ENCODE assay signal across 8 cellular contexts in genomic region chr12:108803428-108804105, GRCh38. TPM values are rescaled to one million over a fixed set of nuclear protein-coding genes. Genes with fewer than 3 reads are reported as not detected.
DNase-seq lines count a peak whose midpoint lies in the region; ATAC-seq and TF ChIP-seq lines count a peak whose summit lies in the region.

No MANE protein-coding gene starts in this region.

- peaks cover 35% of the 10 kb centered on the region for H3K36me3 Mint-ChIP-seq in neural progenitor cell

- peaks cover 3% of the 10 kb centered on the region for H3K36me3 ChIP-seq in neural progenitor cell

- ATAC-seq in stimulated activated naive CD8-positive, alpha-beta T cell treated with anti-CD3 and anti-CD28 coated beads, Interleukin-15, amount 100 ng/mL, for 72 hours, result peak; percentile 77

- H3K4me1 Mint-ChIP-seq in neural progenitor cell, result peaks cover 71% of the 10 kb centered on the region
- H3K4me1 Mint-ChIP-seq in stimulated activated naive CD8-positive, alpha-beta T cell treated with anti-CD3 and anti-CD28 coated beads, Interleukin-15, amount 100 ng/mL, for 72 hours, result peaks cover 9% of the 10 kb centered on the region

- H3K4me2 ChIP-seq in neural progenitor cell, result peak overlapping the region; percentile 40

- no peaks in the 10 kb centered on the region for H3K9me3 ChIP-seq in neural progenitor cell (ENCODE audit: low read depth)

- H3K27me3 Mint-ChIP-seq in neural progenitor cell (ENCODE audit: insufficient read depth, low read depth), result no peaks in the 10 kb centered on the region
- no peaks in the 10 kb centered on the region for H3K27me3 Mint-ChIP-seq in stimulated activated naive CD8-positive, alpha-beta T cell treated with anti-CD3 and anti-CD28 coated beads, Interleukin-15, amount 100 ng/mL, for 72 hours

- peak; percentile 81 for DNase-seq in NCI-H510A treated with DMSO at 0.1 percent for 48 hours (lab: John Stamatoyannopoulos, UW)
- DNase-seq in NCI-H510A (lab: John Stamatoyannopoulos, UW), result no peak
- peak; percentile 86 for DNase-seq in M059J (ENCODE audit: low read depth)
- peak; percentile 45 to 51 for DNase-seq in SHP77 (lab: John Stamatoyannopoulos, UW)
- peak; percentile 25 for DNase-seq in activated effector memory CD4-positive, alpha-beta T cell treated with Interleukin-2 at 50 U/mL for 16 hours
- peak; percentile 97 for DNase-seq in fibroblast of the aortic adventitia (ENCODE audit: low read depth)
- peak; percentile 84 for DNase-seq in neural progenitor cell (ENCODE audit: low spot score)
- DNase-seq in stimulated activated naive CD8-positive, alpha-beta T cell treated with anti-CD3 and anti-CD28 coated beads, Interleukin-15, amount 100 ng/mL, for 72 hours, result peak; percentile 59 to 63

- no peak overlapping the region for H2AFZ ChIP-seq in neural progenitor cell (replicated peaks)

- H3K27ac Mint-ChIP-seq in neural progenitor cell, result peak overlapping the region; percentile 95
- no peak overlapping the region for H3K27ac Mint-ChIP-seq in stimulated activated naive CD8-positive, alpha-beta T cell treated with anti-CD3 and anti-CD28 coated beads, Interleukin-15, amount 100 ng/mL, for 72 hours

- H3K9me3 Mint-ChIP-seq in neural progenitor cell, result no peaks in the 10 kb centered on the region
- H3K9me3 Mint-ChIP-seq in stimulated activated naive CD8-positive, alpha-beta T cell treated with anti-CD3 and anti-CD28 coated beads, Interleukin-15, amount 100 ng/mL, for 72 hours, result no peaks in the 10 kb centered on the region

- peak; percentile 96 for TF ChIP-seq CTCF in fibroblast of the aortic adventitia (IDR thresholded peaks at IDR 0.05; ENCODE audit: insufficient read depth, low read length)
- TF ChIP-seq CTCF in neural progenitor cell (IDR thresholded peaks at IDR 0.05), result peak; percentile 95

- H3K27me3 ChIP-seq in neural progenitor cell, result no peaks in the 10 kb centered on the region

- peaks cover 30% of the 10 kb centered on the region for H3K4me1 ChIP-seq in neural progenitor cell

- H3K27ac ChIP-seq in neural progenitor cell, result peak overlapping the region; percentile 36

- no peak overlapping the region for H3K9ac ChIP-seq in neural progenitor cell

- H3K4me3 Mint-ChIP-seq in neural progenitor cell, result peak overlapping the region; percentile 78
- H3K4me3 Mint-ChIP-seq in stimulated activated naive CD8-positive, alpha-beta T cell treated with anti-CD3 and anti-CD28 coated beads, Interleukin-15, amount 100 ng/mL, for 72 hours, result no peak overlapping the region

- no peaks in the 10 kb centered on the region for H4K20me1 ChIP-seq in neural progenitor cell (ENCODE audit: low read depth)

- H3K4me3 ChIP-seq in fibroblast of the aortic adventitia (ENCODE audit: low read depth, low read length) (no peak overlapping the region), neural progenitor cell (no peak overlapping the region)

- no peaks in the 10 kb centered on the region for H3K79me2 ChIP-seq in neural progenitor cell (ENCODE audit: low read depth)

- peaks cover 44% of the 10 kb centered on the region for H3F3A ChIP-seq in neural progenitor cell (ENCODE audit: low read depth)

RNA-seq across cellular contexts. Expression of gene SSH1, which starts 53.8 kb away (rescaled TPM):
- total RNA-seq in M059J (2014; rRNA removed; shearing (Covaris generic)), result 10.5 and 20.1 TPM in 2 replicates
- total RNA-seq in fibroblast of the aortic adventitia (ENCODE audit: low replicate concordance) (8.7 and 31.6 TPM in 2 replicates), neural progenitor cell (ENCODE audit: low replicate concordance) (8.4 and 10.2 TPM in 2 replicates)
